17 cellular contexts compared by ENCODE assay signal in the genomic region with DNA sequence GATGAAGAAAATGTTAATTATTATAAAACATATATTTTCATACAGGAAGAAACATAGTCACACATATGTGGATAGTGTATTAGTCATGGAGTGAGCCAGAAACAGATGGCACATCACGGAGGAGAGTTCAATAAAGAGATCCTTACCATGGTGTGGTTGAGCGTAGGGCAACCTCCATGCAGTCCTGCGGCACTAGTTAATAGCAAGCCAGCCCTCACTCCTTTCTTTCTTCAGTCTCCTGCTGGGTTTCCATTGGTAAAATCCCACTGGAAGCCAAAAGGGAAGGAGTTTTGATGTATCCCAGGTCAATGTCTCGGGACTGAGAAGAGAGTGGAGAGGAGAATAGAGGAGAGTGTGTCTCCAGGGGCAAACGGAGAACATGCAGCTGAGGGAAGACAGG.
A peak's percentile ranks its signal among the peaks of the same experiment; 100 is the strongest.
DNase-seq lines count a peak whose midpoint lies in the region; ATAC-seq and TF ChIP-seq lines count a peak whose summit lies in the region.
"Had no signal": no experiment of that assay in that cellular context is flagged by ENCODE, and none has a peak within 500 bp of the region (broad histone marks: within the 10 kb centered on the region; RNA-seq: fewer than 3 reads in every experiment).

No MANE protein-coding gene starts in this region.

- H2AFZ ChIP-seq in neural progenitor cell (replicated peaks): no peak overlapping the region

- TF ChIP-seq CTCF in foreskin keratinocyte (conservative IDR thresholded peaks at IDR 0.05) (no peak), neural progenitor cell (IDR thresholded peaks at IDR 0.05) (no peak)

- H3K36me3 ChIP-seq in NT2/D1 (ENCODE audit: insufficient read depth, insufficient read length, low read length): no peaks in the 10 kb centered on the region
- H3K36me3 ChIP-seq in neural progenitor cell: no peaks in the 10 kb centered on the region

- H3K4me3 ChIP-seq in NT2/D1 (ENCODE audit: insufficient read length, low read depth) (no peak overlapping the region), neural progenitor cell (no peak overlapping the region)

- ATAC-seq in foreskin keratinocyte (peak; percentile 33), GM19455 (IDR thresholded peaks at IDR 0.05; ENCODE audit: unreplicated experiment) (no peak), GM18511 (IDR thresholded peaks at IDR 0.05; ENCODE audit: unreplicated experiment) (no peak), HG02588 (IDR thresholded peaks at IDR 0.05; ENCODE audit: unreplicated experiment) (no peak)
- ATAC-seq: HCT116 had no signal

- H3K9ac ChIP-seq in NT2/D1 (ENCODE audit: insufficient read length, low read depth): no peak overlapping the region
- H3K9ac ChIP-seq in neural progenitor cell: no peak overlapping the region

- peaks cover 2% of the 10 kb centered on the region for H3K4me1 ChIP-seq in NT2/D1 (ENCODE audit: insufficient read depth, insufficient read length)
- H3K4me1 ChIP-seq in foreskin keratinocyte: no peaks in the 10 kb centered on the region
- peaks cover 12% of the 10 kb centered on the region for H3K4me1 ChIP-seq in neural progenitor cell
- H3K4me1 ChIP-seq: Caco-2 had no signal

- peaks cover 6% of the 10 kb centered on the region for H3F3A ChIP-seq in neural progenitor cell (ENCODE audit: low read depth)

- no peak overlapping the region for H3K27ac ChIP-seq in foreskin keratinocyte
- no peak overlapping the region for H3K27ac ChIP-seq in neural progenitor cell
- H3K27ac ChIP-seq: 22Rv1 had no signal

- no peak overlapping the region for H3K4me3 Mint-ChIP-seq in neural progenitor cell
- H3K4me3 Mint-ChIP-seq: CD14-positive monocyte; CD8-positive, alpha-beta memory T cell; IgD-negative memory B cell had no signal

- no peaks in the 10 kb centered on the region for H3K79me2 ChIP-seq in neural progenitor cell (ENCODE audit: low read depth)

- no peaks in the 10 kb centered on the region for H3K27me3 Mint-ChIP-seq in neural progenitor cell (ENCODE audit: insufficient read depth, low read depth)
- H3K27me3 Mint-ChIP-seq: CD8-positive, alpha-beta memory T cell; IgD-negative memory B cell had no signal

- H3K4me1 Mint-ChIP-seq in neural progenitor cell: peaks cover 13% of the 10 kb centered on the region
- H3K4me1 Mint-ChIP-seq: CD14-positive monocyte; CD8-positive, alpha-beta memory T cell; IgD-negative memory B cell had no signal

- H3K9me3 ChIP-seq in NT2/D1 (ENCODE audit: insufficient read depth, low read length): no peaks in the 10 kb centered on the region
- H3K9me3 ChIP-seq in neural progenitor cell (ENCODE audit: low read depth): no peaks in the 10 kb centered on the region
- H3K9me3 ChIP-seq: Caco-2 had no signal

- peaks cover 3% of the 10 kb centered on the region for H3K9me3 Mint-ChIP-seq in neural progenitor cell
- H3K9me3 Mint-ChIP-seq: CD8-positive, alpha-beta memory T cell had no signal

- H3K27ac Mint-ChIP-seq in neural progenitor cell: peak overlapping the region; percentile 59
- H3K27ac Mint-ChIP-seq: CD14-positive monocyte, IgD-negative memory B cell had no signal

- H3K4me2 ChIP-seq in neural progenitor cell: no peak overlapping the region

- H3K27me3 ChIP-seq in NT2/D1 (ENCODE audit: insufficient read depth, insufficient read length) (no peaks in the 10 kb centered on the region), foreskin keratinocyte (no peaks in the 10 kb centered on the region), neural progenitor cell (no peaks in the 10 kb centered on the region)

- peaks cover 3% of the 10 kb centered on the region for H3K36me3 Mint-ChIP-seq in neural progenitor cell
- H3K36me3 Mint-ChIP-seq: CD14-positive monocyte; CD8-positive, alpha-beta memory T cell; IgD-negative memory B cell had no signal

- H4K20me1 ChIP-seq in neural progenitor cell (ENCODE audit: low read depth): no peaks in the 10 kb centered on the region

- peak; percentile 35 for DNase-seq in ELF-1 (ENCODE audit: low read depth, low spot score)
- DNase-seq in NT2/D1 (ENCODE audit: low read depth, low spot score): peak; percentile 5
- no peak for DNase-seq in foreskin keratinocyte
- peak; percentile 37 for DNase-seq in neural progenitor cell (ENCODE audit: low spot score)
- DNase-seq in NCI-H2171 treated with DMSO at 0.1 percent for 48 hours (lab: John Stamatoyannopoulos, UW): no peak
- DNase-seq: Caco-2; CD8-positive, alpha-beta memory T cell; DND-41; GF-D8; KG1 had no signal

Comparison
In these comparisons a context has a peak if more than half of its experiments do, and no peak if none do; other contexts are left out.
1. DNase-seq: peak in ELF-1 (single experiment), NT2/D1 (single experiment) and neural progenitor cell (single experiment); none in foreskin keratinocyte (0 of 2) and NCI-H2171 treated with DMSO at 0.1 percent for 48 hours (single experiment).